Comparison of ENCODE assay signal across 10 cellular contexts in the genomic region with DNA sequence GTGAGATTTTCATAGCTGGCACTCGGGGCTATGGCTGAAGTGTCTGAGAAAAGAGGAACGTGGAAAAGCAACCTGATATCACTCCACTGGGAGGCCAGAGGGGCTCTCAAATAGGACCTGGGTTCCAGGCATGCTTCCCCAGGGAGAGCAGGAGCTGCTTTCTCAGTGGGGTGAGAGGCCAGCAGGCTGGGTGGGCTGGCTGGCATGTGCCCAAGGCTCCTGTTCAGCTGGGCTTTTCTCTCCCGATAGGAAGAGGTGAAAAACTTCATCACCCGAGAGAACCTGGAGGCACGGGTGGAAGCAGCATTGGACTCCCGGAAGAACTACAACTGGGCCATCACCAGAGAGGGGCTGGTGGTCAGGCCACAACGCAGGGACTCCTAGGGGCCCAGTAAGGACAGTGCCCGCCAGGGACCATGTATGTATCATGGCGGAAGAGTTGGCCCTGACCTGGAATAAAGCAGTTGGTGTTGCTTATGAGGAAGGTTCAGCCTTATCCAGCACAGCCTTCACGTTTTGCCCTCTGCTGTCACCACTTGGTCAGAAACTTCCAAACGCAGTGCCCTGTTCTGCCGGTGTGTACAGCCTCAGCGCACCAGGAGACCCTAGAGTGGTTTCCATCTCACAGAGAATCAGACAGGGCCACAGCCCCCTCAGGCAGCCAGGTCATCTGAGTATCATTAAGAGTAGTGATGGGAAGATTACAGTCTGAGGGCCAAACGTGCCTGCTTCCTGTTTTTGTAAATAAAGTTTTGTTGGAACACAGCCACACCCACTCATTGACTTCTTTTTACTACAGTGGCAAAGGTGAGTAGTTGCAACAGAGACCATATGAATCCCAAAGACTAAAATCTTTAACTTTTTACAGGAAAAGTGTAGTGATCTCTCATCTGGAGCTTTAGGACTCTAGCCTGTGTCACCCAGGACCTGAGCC. TPM values are rescaled to one million over a fixed set of nuclear protein-coding genes. Genes with fewer than 3 reads are reported as not detected.
A peak's percentile ranks its signal among the peaks of the same experiment; 100 is the strongest.
DNase-seq lines count a peak whose midpoint lies in the region; ATAC-seq and TF ChIP-seq lines count a peak whose summit lies in the region.
"Had no signal": no experiment of that assay in that cellular context is flagged by ENCODE, and none has a peak within 500 bp of the region (broad histone marks: within the 10 kb centered on the region; RNA-seq: fewer than 3 reads in every experiment).

No MANE protein-coding gene starts in this region.

- BruUV-seq in HCT116 (replicated peaks; lab: Mats Ljungman, UMichigan), result TSS peak; percentile 56

- H3K36me3 ChIP-seq in BLaER1 treated with 17β-estradiol and CSF1 and Interleukin-3, amounts not matched to agents 10 nM and 100 nM, result peaks cover 29 to 45% (median 35%) of the 10 kb centered on the region in 11 experiments
- H3K36me3 ChIP-seq in HCT116 (ENCODE audit: control insufficient read depth in 1 of 2, insufficient read depth in 2 of 2, low read length in 2 of 2) (peaks cover 5 to 13% of the 10 kb centered on the region in 2 experiments; a peak in 2 of 4 replicates), ascending aorta (peaks cover 14 to 24% of the 10 kb centered on the region in 2 donors), H7 (replicated peaks; ENCODE audit: control insufficient read depth, insufficient read depth, low read length) (peaks cover 16% of the 10 kb centered on the region)

- TF ChIP-seq CTCF in HCT116 (IDR thresholded peaks at IDR 0.05 in 2 of 3, conservative IDR thresholded peaks at IDR 0.05 in 1 of 3; ENCODE audit: borderline replicate concordance in 1 of 3, insufficient read depth in 1 of 3, low read depth in 2 of 3, low read length in 2 of 3) (no peak), mesothelial cell of epicardium (IDR thresholded peaks at IDR 0.05; ENCODE audit: unreplicated experiment) (no peak), ascending aorta (IDR thresholded peaks at IDR 0.05) (no peak)
- no peak for TF ChIP-seq CTCF in activated CD8-positive, alpha-beta T cell treated with anti-CD3 and anti-CD28 coated beads for 36 hours (IDR thresholded peaks at IDR 0.05)

- no peaks in the 10 kb centered on the region for H3K9me3 Mint-ChIP-seq in activated CD8-positive, alpha-beta T cell treated with anti-CD3 and anti-CD28 coated beads for 36 hours
- no peaks in the 10 kb centered on the region for H3K9me3 Mint-ChIP-seq in mesothelial cell of epicardium

- peaks cover 0 to 42% (median 25%) of the 10 kb centered on the region in 11 experiments; a peak in 15 of 22 replicates for H4K20me1 ChIP-seq in BLaER1 treated with 17β-estradiol and CSF1 and Interleukin-3, amounts not matched to agents 10 nM and 100 nM
- H4K20me1 ChIP-seq in HCT116 (ENCODE audit: insufficient read depth), result no peaks in the 10 kb centered on the region

- H3K27ac ChIP-seq in BLaER1 treated with 17β-estradiol and CSF1 and Interleukin-3, amounts not matched to agents 10 nM and 100 nM, result no peak overlapping the region
- H3K27ac ChIP-seq in HCT116 (ENCODE audit: low read depth, low read length), result no peak overlapping the region
- no peak overlapping the region for H3K27ac ChIP-seq in ascending aorta

- POLR2A ChIA-PET in HCT116 (lab: Charles Lee), result no interaction called here
- POLR2A ChIA-PET in activated CD8-positive, alpha-beta T cell treated with anti-CD3 and anti-CD28 coated beads for 36 hours (lab: Charles Lee), result interaction anchor here (0.6 to 0.8 kb wide), 2 partner anchors 24 to 358 kb away, joined by 3 read pairs; no protein-coding TSS in a partner anchor

- no peaks in the 10 kb centered on the region for H3K9me2 ChIP-seq in HCT116 (ENCODE audit: insufficient read depth)

- intact Hi-C loops in HCT116 (cut with micrococcal nuclease) (no loop called here), ascending aorta (cut with DNase I) (loop anchor here (5.0 to 10.0 kb wide), 6 partner anchors 125 to 1153 kb away; a partner anchor contains a TSS)
- intact Hi-C loops in activated CD8-positive, alpha-beta T cell treated with anti-CD3 and anti-CD28 coated beads for 36 hours (cut with micrococcal nuclease), result loop anchor here (5.0 kb wide), 1 partner anchor 70 kb away; no protein-coding TSS in a partner anchor

- H3K27me3 ChIP-seq in BLaER1 treated with 17β-estradiol and CSF1 and Interleukin-3, amounts not matched to agents 10 nM and 100 nM, result no peaks in the 10 kb centered on the region
- H3K27me3 ChIP-seq in HCT116 (ENCODE audit: insufficient read depth, low read length), result no peaks in the 10 kb centered on the region
- no peaks in the 10 kb centered on the region for H3K27me3 ChIP-seq in ascending aorta
- H3K27me3 ChIP-seq in H7 (ENCODE audit: control insufficient read depth, insufficient read depth, low read length), result no peaks in the 10 kb centered on the region

- H3K79me2 ChIP-seq in HCT116 (ENCODE audit: insufficient read depth, low read length), result peaks cover 27% of the 10 kb centered on the region

- peaks cover 21 to 31% (median 28%) of the 10 kb centered on the region in 10 experiments for H3K4me1 ChIP-seq in BLaER1 treated with 17β-estradiol and CSF1 and Interleukin-3, amounts not matched to agents 10 nM and 100 nM
- H3K4me1 ChIP-seq in HCT116 (ENCODE audit: control insufficient read depth in 1 of 2, insufficient read depth in 2 of 2, low read length in 2 of 2) (peaks cover 0 to 25% of the 10 kb centered on the region in 2 experiments; a peak in 3 of 4 replicates), ascending aorta (peaks cover 7 to 8% of the 10 kb centered on the region in 2 donors)

- CTCF ChIA-PET in HCT116 (lab: Charles Lee), result interaction anchor here (0.9 kb wide), 1 partner anchor 229 kb away, joined by 3 read pairs; no protein-coding TSS in a partner anchor
- CTCF ChIA-PET in activated CD8-positive, alpha-beta T cell treated with anti-CD3 and anti-CD28 coated beads for 36 hours (lab: Charles Lee), result interaction anchor here (0.6 kb wide), 1 partner anchor 13 kb away, joined by 3 read pairs; no protein-coding TSS in a partner anchor

- no peaks in the 10 kb centered on the region for H3K9me3 ChIP-seq in BLaER1 treated with 17β-estradiol and CSF1 and Interleukin-3, amounts not matched to agents 10 nM and 100 nM (replicated peaks in 1 of 11)
- H3K9me3 ChIP-seq in HCT116 (ENCODE audit: control insufficient read depth in 1 of 2, insufficient read depth in 1 of 2, low read depth in 1 of 2, low read length in 2 of 2) (no peaks in the 10 kb centered on the region), ascending aorta (no peaks in the 10 kb centered on the region)

- no peak for TF ChIP-seq POLR2A in HCT116 (IDR thresholded peaks at IDR 0.05; ENCODE audit: borderline replicate concordance, extremely low read depth, insufficient read depth, insufficient read length)

- RAD21 ChIA-PET in HCT116 (lab: Charles Lee; ENCODE audit: low non-redundant PET in 1 of 2, low total read pairs in 2 of 2, uncharacterized antibody in 2 of 2, unreplicated experiment in 2 of 2), result interaction anchor here in 1 of 2 experiments (0.6 kb wide), 1 partner anchor 93 kb away, joined by 4 read pairs; no protein-coding TSS in a partner anchor

- TF ChIP-seq RAD21 in HCT116 (IDR thresholded peaks at IDR 0.05; ENCODE audit: low read depth), result no peak

- H2AFZ ChIP-seq in HCT116 (ENCODE audit: low read depth, low read length, poor library complexity, severe bottlenecking), result no peak overlapping the region

- peak overlapping the region; percentile 85 to 99 (median 94) for H3K4me2 ChIP-seq in BLaER1 treated with 17β-estradiol and CSF1 and Interleukin-3, amounts not matched to agents 10 nM and 100 nM
- H3K4me2 ChIP-seq in HCT116 (ENCODE audit: low read length), result peak overlapping the region; percentile 97

- peak overlapping the region in 7 of 11 experiments; percentile 84 to 92 (median 91); a peak in 13 of 22 replicates for H3K9ac ChIP-seq in BLaER1 treated with 17β-estradiol and CSF1 and Interleukin-3, amounts not matched to agents 10 nM and 100 nM
- H3K9ac ChIP-seq in HCT116 (ENCODE audit: low read length), result no peak overlapping the region

- peak overlapping the region in 9 of 10 experiments; percentile 82 to 98 (median 91); a peak in 17 of 20 replicates for H3K4me3 ChIP-seq in BLaER1 treated with 17β-estradiol and CSF1 and Interleukin-3, amounts not matched to agents 10 nM and 100 nM
- H3K4me3 ChIP-seq in HCT116 (replicated peaks in 1 of 2; ENCODE audit: low read depth in 1 of 2, low read length in 2 of 2), result peak overlapping the region; percentile 73 to 97
- H3K4me3 ChIP-seq in ascending aorta, result peak overlapping the region in 1 of 2 donors; percentile 93
- no peak overlapping the region for H3K4me3 ChIP-seq in H7 (ENCODE audit: insufficient read depth, low read depth, low read length)

- no peak for ATAC-seq in HCT116
- no peak for ATAC-seq in activated CD8-positive, alpha-beta T cell treated with anti-CD3 and anti-CD28 coated beads for 36 hours
- no peak for ATAC-seq in GM21526 (IDR thresholded peaks at IDR 0.05; ENCODE audit: low FRiP score, unreplicated experiment)

- peaks cover 20% of the 10 kb centered on the region for H3K4me1 Mint-ChIP-seq in activated CD8-positive, alpha-beta T cell treated with anti-CD3 and anti-CD28 coated beads for 36 hours (ENCODE audit: low read depth)
- peaks cover 13% of the 10 kb centered on the region for H3K4me1 Mint-ChIP-seq in mesothelial cell of epicardium

- peaks cover 33% of the 10 kb centered on the region for H3K36me3 Mint-ChIP-seq in activated CD8-positive, alpha-beta T cell treated with anti-CD3 and anti-CD28 coated beads for 36 hours (ENCODE audit: low read depth)
- H3K36me3 Mint-ChIP-seq in mesothelial cell of epicardium, result peaks cover 16% of the 10 kb centered on the region

- no peaks in the 10 kb centered on the region for H3K27me3 Mint-ChIP-seq in activated CD8-positive, alpha-beta T cell treated with anti-CD3 and anti-CD28 coated beads for 36 hours
- no peaks in the 10 kb centered on the region for H3K27me3 Mint-ChIP-seq in mesothelial cell of epicardium (ENCODE audit: low read depth)

- DNase-seq in HCT116 (ENCODE audit: low read depth, low spot score) (no peak), mesothelial cell of epicardium (ENCODE audit: low spot score in 2 of 2, unreplicated experiment in 2 of 2) (no peak), DMS 273 (lab: John Stamatoyannopoulos, UW; ENCODE audit: unreplicated experiment) (no peak), ascending aorta (ENCODE audit: low spot score in 2 of 2) (no peak), H7 (no peak)
- no peak for DNase-seq in activated CD8-positive, alpha-beta T cell treated with anti-CD3 and anti-CD28 coated beads for 36 hours
- DNase-seq: mesenchymal stem cell had no signal

- H3K4me3 Mint-ChIP-seq in activated CD8-positive, alpha-beta T cell treated with anti-CD3 and anti-CD28 coated beads for 36 hours, result peak overlapping the region; percentile 85
- peak overlapping the region; percentile 89 for H3K4me3 Mint-ChIP-seq in mesothelial cell of epicardium

- H3K27ac Mint-ChIP-seq in activated CD8-positive, alpha-beta T cell treated with anti-CD3 and anti-CD28 coated beads for 36 hours, result no peak overlapping the region
- H3K27ac Mint-ChIP-seq in mesothelial cell of epicardium, result no peak overlapping the region

RNA-seq across cellular contexts. Expression of a gene that starts 1.9 kb away (rescaled TPM):
- 84.3 TPM for total RNA-seq in HCT116 (2021; ENCODE audit: unreplicated experiment)
- 82.6 and 82.7 TPM in 2 replicates for polyA plus RNA-seq in HCT116 (2012)
- 10 to 100 TPM; 63.6 to 70.0 TPM for total RNA-seq in activated CD8-positive, alpha-beta T cell treated with anti-CD3 and anti-CD28 coated beads for 36 hours
- total RNA-seq in mesothelial cell of epicardium, result 56.9 to 66.3 TPM (median 57.0 TPM) in 3 replicates
- total RNA-seq in ascending aorta, result 56.4 TPM
- total RNA-seq in H7 (2014; rRNA removed; shearing (Covaris generic)), result 133 and 141 TPM in 2 replicates

RNA-seq across cellular contexts. Expression of a gene that starts 4.3 kb away (rescaled TPM):
- 0.32 TPM for total RNA-seq in HCT116 (2021; ENCODE audit: unreplicated experiment)
- 0.31 and 0.70 TPM in 2 replicates for polyA plus RNA-seq in HCT116 (2012)
- under 1 TPM; 0.36 to 0.85 TPM for total RNA-seq in activated CD8-positive, alpha-beta T cell treated with anti-CD3 and anti-CD28 coated beads for 36 hours
- 1.6 to 2.1 TPM (median 1.9 TPM) in 3 replicates for total RNA-seq in mesothelial cell of epicardium
- total RNA-seq in ascending aorta, result not detected
- total RNA-seq in H7 (2014; rRNA removed; shearing (Covaris generic)), result not detected in 2 replicates
- total RNA-seq: RPMI7951 had no signal

RNA-seq across cellular contexts. Expression of a gene that starts 23.7 kb away (rescaled TPM):
- total RNA-seq in HCT116 (2021; ENCODE audit: unreplicated experiment) (not detected), mesothelial cell of epicardium (not detected in 3 replicates), ascending aorta (not detected)
- polyA plus RNA-seq in HCT116 (2012), result 0.16 TPM in 1 of 2 replicates, not detected in the other
- total RNA-seq in activated CD8-positive, alpha-beta T cell treated with anti-CD3 and anti-CD28 coated beads for 36 hours, result not detected
- 1.5 TPM in 1 of 2 replicates, not detected in the other for total RNA-seq in H7 (2014; rRNA removed; shearing (Covaris generic))
- total RNA-seq: RPMI7951 had no signal

RNA-seq across cellular contexts. Expression of a gene that starts 36.8 kb away (rescaled TPM):
- total RNA-seq in HCT116 (2021; ENCODE audit: unreplicated experiment) (not detected), mesothelial cell of epicardium (not detected in 3 replicates), ascending aorta (not detected)
- not detected in 2 replicates for polyA plus RNA-seq in HCT116 (2012)
- total RNA-seq in activated CD8-positive, alpha-beta T cell treated with anti-CD3 and anti-CD28 coated beads for 36 hours, result not detected
- total RNA-seq in H7 (2014; rRNA removed; shearing (Covaris generic)), result not detected in 2 replicates
- total RNA-seq: RPMI7951 had no signal
